In genomic region chr6:66336171-66336570, GRCh38 we compare ENCODE assay signal across 2 cellular contexts.
TF ChIP-seq lines count a peak whose summit lies in the region.

No MANE protein-coding gene starts in this region.

TF ChIP-seq in SK-N-SH treated with all-trans-retinoic acid at 6 μM for 48 hours, 23 proteins besides CTCF, POLR2A, EP300 and RAD21 (continued from another document):
- no peak for TF ChIP-seq TSHZ2 (CRISPR knock-in tag; IDR thresholded peaks at IDR 0.05)
- no peak for TF ChIP-seq ZFP3 (CRISPR knock-in tag; IDR thresholded peaks at IDR 0.05)
- TF ChIP-seq ISL1 (CRISPR knock-in tag; IDR thresholded peaks at IDR 0.05), result peak; percentile 76
- TF ChIP-seq ESRRG (CRISPR knock-in tag; IDR thresholded peaks at IDR 0.05), result no peak
- TF ChIP-seq ZNF8 (CRISPR knock-in tag; IDR thresholded peaks at IDR 0.05), result no peak
- no peak for TF ChIP-seq ZNF70 (CRISPR knock-in tag; IDR thresholded peaks at IDR 0.05)

TF ChIP-seq in SK-N-SH, 30 proteins besides CTCF, POLR2A, EP300 and RAD21 (continued from another document):
- TF ChIP-seq REST (IDR thresholded peaks at IDR 0.05; ENCODE audit: low read depth, low read length), result no peak
- TF ChIP-seq RCOR1 (IDR thresholded peaks at IDR 0.05; ENCODE audit: low read length), result no peak
- no peak for TF ChIP-seq NFIC (IDR thresholded peaks at IDR 0.05; ENCODE audit: borderline replicate concordance)
- TF ChIP-seq MEF2A (IDR thresholded peaks at IDR 0.05; ENCODE audit: borderline replicate concordance, low read depth), result no peak
- no peak for TF ChIP-seq TCF12 (IDR thresholded peaks at IDR 0.05)
- no peak for TF ChIP-seq SMC3 (IDR thresholded peaks at IDR 0.05; ENCODE audit: low read depth, low read length)
- TF ChIP-seq GATA2 (CRISPR knock-in tag; IDR thresholded peaks at IDR 0.05), result no peak
- TF ChIP-seq ELF1 (IDR thresholded peaks at IDR 0.05), result no peak
- no peak for TF ChIP-seq CHD2 (IDR thresholded peaks at IDR 0.05; ENCODE audit: low read length, partially characterized antibody)
- TF ChIP-seq PBX3 (IDR thresholded peaks at IDR 0.05), result no peak
- no peak for TF ChIP-seq USF1 (IDR thresholded peaks at IDR 0.05; ENCODE audit: borderline replicate concordance, low read depth)
